Comparison of ENCODE assay signal across 1 cellular context in genomic region chr7:131076711-131077170, GRCh38.
TF ChIP-seq lines count a peak whose summit lies in the region.

No MANE protein-coding gene starts in this region.

TF ChIP-seq in HepG2, 621 proteins besides CTCF, POLR2A, EP300 and RAD21 (continued from another document and continues in another):
- TF ChIP-seq, protein P1, sequence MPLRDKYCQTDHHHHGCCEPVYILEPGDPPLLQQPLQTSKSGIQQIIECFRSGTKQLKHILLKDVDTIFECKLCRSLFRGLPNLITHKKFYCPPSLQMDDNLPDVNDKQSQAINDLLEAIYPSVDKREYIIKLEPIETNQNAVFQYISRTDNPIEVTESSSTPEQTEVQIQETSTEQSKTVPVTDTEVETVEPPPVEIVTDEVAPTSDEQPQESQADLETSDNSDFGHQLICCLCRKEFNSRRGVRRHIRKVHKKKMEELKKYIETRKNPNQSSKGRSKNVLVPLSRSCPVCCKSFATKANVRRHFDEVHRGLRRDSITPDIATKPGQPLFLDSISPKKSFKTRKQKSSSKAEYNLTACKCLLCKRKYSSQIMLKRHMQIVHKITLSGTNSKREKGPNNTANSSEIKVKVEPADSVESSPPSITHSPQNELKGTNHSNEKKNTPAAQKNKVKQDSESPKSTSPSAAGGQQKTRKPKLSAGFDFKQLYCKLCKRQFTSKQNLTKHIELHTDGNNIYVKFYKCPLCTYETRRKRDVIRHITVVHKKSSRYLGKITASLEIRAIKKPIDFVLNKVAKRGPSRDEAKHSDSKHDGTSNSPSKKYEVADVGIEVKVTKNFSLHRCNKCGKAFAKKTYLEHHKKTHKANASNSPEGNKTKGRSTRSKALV (CRISPR knock-in tag; IDR thresholded peaks at IDR 0.05) = 0 out of 2 replicates have a peak, but pooled peaks have one; percentile 72
- TF ChIP-seq NAIF1 (CRISPR knock-in tag; IDR thresholded peaks at IDR 0.05; ENCODE audit: borderline replicate concordance) (peak; percentile 78; the same call in 1 of the 2 replicates), FOXP4 (CRISPR knock-in tag; IDR thresholded peaks at IDR 0.05) (peak; percentile 92), TEAD3 (CRISPR knock-in tag; optimal IDR thresholded peaks at IDR 0.05; ENCODE audit: borderline replicate concordance) (peak; percentile 64), BRD4 (CRISPR knock-in tag; IDR thresholded peaks at IDR 0.05) (no peak), GATAD1 (CRISPR knock-in tag; IDR thresholded peaks at IDR 0.05) (peak; percentile 34; the same call in 1 of the 2 replicates), ZBTB10 (CRISPR knock-in tag; IDR thresholded peaks at IDR 0.05; ENCODE audit: borderline replicate concordance) (no peak), PITX1 (CRISPR knock-in tag; IDR thresholded peaks at IDR 0.05) (peak; percentile 93), ATF3 (CRISPR knock-in tag; IDR thresholded peaks at IDR 0.05) (no peak), SIX4 (CRISPR knock-in tag; IDR thresholded peaks at IDR 0.05) (peak; percentile 83; the same call in 1 of the 2 replicates), JUND (CRISPR knock-in tag; IDR thresholded peaks at IDR 0.05) (no peak), ZC3H4 (CRISPR knock-in tag; IDR thresholded peaks at IDR 0.05; ENCODE audit: borderline replicate concordance) (no peak), ZNF616 (CRISPR knock-in tag; IDR thresholded peaks at IDR 0.05; ENCODE audit: low read depth) (no peak), ZNF10 (CRISPR knock-in tag; IDR thresholded peaks at IDR 0.05; ENCODE audit: borderline replicate concordance, low read depth) (no peak), KMT2A (CRISPR knock-in tag; IDR thresholded peaks at IDR 0.05) (peak; percentile 73; the same call in 1 of the 2 replicates), HIVEP1 (CRISPR knock-in tag; IDR thresholded peaks at IDR 0.05) (no peak), ZXDC (CRISPR knock-in tag; IDR thresholded peaks at IDR 0.05) (no peak), CBFB (CRISPR knock-in tag; IDR thresholded peaks at IDR 0.05) (peak; percentile 50; the same call in 1 of the 2 replicates), ZNF260 (CRISPR knock-in tag; IDR thresholded peaks at IDR 0.05; ENCODE audit: borderline replicate concordance, low read depth) (no peak), FOXA1 (IDR thresholded peaks at IDR 0.05) (no peak), FOXA1 (CRISPR knock-in tag; IDR thresholded peaks at IDR 0.05) (peak; percentile 88), ELF3 (CRISPR knock-in tag; IDR thresholded peaks at IDR 0.05) (peak; percentile 99), DRAP1 (CRISPR knock-in tag; IDR thresholded peaks at IDR 0.05) (peak; percentile 55; the same call in 1 of the 2 replicates)
- TF ChIP-seq, protein P2, sequence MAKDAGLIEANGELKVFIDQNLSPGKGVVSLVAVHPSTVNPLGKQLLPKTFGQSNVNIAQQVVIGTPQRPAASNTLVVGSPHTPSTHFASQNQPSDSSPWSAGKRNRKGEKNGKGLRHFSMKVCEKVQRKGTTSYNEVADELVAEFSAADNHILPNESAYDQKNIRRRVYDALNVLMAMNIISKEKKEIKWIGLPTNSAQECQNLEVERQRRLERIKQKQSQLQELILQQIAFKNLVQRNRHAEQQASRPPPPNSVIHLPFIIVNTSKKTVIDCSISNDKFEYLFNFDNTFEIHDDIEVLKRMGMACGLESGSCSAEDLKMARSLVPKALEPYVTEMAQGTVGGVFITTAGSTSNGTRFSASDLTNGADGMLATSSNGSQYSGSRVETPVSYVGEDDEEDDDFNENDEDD (CRISPR knock-in tag; IDR thresholded peaks at IDR 0.05; ENCODE audit: borderline replicate concordance) = no peak
- TF ChIP-seq, protein P3, sequence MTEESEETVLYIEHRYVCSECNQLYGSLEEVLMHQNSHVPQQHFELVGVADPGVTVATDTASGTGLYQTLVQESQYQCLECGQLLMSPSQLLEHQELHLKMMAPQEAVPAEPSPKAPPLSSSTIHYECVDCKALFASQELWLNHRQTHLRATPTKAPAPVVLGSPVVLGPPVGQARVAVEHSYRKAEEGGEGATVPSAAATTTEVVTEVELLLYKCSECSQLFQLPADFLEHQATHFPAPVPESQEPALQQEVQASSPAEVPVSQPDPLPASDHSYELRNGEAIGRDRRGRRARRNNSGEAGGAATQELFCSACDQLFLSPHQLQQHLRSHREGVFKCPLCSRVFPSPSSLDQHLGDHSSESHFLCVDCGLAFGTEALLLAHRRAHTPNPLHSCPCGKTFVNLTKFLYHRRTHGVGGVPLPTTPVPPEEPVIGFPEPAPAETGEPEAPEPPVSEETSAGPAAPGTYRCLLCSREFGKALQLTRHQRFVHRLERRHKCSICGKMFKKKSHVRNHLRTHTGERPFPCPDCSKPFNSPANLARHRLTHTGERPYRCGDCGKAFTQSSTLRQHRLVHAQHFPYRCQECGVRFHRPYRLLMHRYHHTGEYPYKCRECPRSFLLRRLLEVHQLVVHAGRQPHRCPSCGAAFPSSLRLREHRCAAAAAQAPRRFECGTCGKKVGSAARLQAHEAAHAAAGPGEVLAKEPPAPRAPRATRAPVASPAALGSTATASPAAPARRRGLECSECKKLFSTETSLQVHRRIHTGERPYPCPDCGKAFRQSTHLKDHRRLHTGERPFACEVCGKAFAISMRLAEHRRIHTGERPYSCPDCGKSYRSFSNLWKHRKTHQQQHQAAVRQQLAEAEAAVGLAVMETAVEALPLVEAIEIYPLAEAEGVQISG (CRISPR knock-in tag; IDR thresholded peaks at IDR 0.05) = peak; percentile 48; the same call in 1 of the 2 replicates
- TF ChIP-seq, protein P4, sequence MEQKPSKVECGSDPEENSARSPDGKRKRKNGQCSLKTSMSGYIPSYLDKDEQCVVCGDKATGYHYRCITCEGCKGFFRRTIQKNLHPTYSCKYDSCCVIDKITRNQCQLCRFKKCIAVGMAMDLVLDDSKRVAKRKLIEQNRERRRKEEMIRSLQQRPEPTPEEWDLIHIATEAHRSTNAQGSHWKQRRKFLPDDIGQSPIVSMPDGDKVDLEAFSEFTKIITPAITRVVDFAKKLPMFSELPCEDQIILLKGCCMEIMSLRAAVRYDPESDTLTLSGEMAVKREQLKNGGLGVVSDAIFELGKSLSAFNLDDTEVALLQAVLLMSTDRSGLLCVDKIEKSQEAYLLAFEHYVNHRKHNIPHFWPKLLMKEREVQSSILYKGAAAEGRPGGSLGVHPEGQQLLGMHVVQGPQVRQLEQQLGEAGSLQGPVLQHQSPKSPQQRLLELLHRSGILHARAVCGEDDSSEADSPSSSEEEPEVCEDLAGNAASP (CRISPR knock-in tag; IDR thresholded peaks at IDR 0.05; ENCODE audit: borderline replicate concordance) = peak; percentile 51; the same call in 1 of the 2 replicates
- TF ChIP-seq, protein P5, sequence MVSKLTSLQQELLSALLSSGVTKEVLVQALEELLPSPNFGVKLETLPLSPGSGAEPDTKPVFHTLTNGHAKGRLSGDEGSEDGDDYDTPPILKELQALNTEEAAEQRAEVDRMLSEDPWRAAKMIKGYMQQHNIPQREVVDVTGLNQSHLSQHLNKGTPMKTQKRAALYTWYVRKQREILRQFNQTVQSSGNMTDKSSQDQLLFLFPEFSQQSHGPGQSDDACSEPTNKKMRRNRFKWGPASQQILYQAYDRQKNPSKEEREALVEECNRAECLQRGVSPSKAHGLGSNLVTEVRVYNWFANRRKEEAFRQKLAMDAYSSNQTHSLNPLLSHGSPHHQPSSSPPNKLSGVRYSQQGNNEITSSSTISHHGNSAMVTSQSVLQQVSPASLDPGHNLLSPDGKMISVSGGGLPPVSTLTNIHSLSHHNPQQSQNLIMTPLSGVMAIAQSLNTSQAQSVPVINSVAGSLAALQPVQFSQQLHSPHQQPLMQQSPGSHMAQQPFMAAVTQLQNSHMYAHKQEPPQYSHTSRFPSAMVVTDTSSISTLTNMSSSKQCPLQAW (CRISPR knock-in tag; IDR thresholded peaks at IDR 0.05) = peak; percentile 85
- TF ChIP-seq, protein P6, sequence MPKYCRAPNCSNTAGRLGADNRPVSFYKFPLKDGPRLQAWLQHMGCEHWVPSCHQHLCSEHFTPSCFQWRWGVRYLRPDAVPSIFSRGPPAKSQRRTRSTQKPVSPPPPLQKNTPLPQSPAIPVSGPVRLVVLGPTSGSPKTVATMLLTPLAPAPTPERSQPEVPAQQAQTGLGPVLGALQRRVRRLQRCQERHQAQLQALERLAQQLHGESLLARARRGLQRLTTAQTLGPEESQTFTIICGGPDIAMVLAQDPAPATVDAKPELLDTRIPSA (CRISPR knock-in tag; IDR thresholded peaks at IDR 0.05; ENCODE audit: borderline replicate concordance) = no peak
